17 cellular contexts compared by ENCODE assay signal in the genomic region with DNA sequence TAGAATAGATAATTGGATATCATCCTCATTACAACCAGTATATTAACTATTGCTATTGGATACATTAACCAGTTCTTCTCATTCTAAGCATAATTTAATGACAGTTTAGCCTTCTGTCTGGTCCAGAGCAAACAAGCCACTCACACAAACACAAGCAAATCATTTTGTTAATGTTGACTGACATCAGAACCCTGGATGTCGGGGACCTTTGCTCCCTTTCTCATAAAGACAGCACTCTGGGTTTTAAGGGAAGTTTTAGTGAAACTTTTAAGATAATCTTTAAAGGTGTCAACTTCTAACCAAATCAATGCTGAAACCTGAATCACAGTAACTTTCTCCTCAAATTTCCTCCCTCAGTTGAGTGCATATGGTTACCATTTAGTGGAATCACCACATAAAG.
DNase-seq lines count a peak whose midpoint lies in the region; ATAC-seq and TF ChIP-seq lines count a peak whose summit lies in the region.
"Had no signal": no experiment of that assay in that cellular context is flagged by ENCODE, and none has a peak within 500 bp of the region (broad histone marks: within the 10 kb centered on the region; RNA-seq: fewer than 3 reads in every experiment).

No MANE protein-coding gene starts in this region.

- no peak overlapping the region for H3K4me3 ChIP-seq in liver (ENCODE audit: low read depth in 1 of 3, low read length in 3 of 3)
- H3K4me3 ChIP-seq in mucosa of descending colon: no peak overlapping the region
- H3K4me3 ChIP-seq in PC-3 (ENCODE audit: low read length): no peak overlapping the region
- H3K4me3 ChIP-seq: A549; BLaER1 treated with 17β-estradiol and CSF1 and Interleukin-3, amounts not matched to agents 10 nM and 100 nM; GM12878 had no signal

- ATAC-seq in left lobe of liver (peak; percentile 75), mucosa of descending colon (peak; percentile 19), PC-3 (no peak), GM21447 (IDR thresholded peaks at IDR 0.05; ENCODE audit: unreplicated experiment) (no peak)
- ATAC-seq: A549; CD8-positive, alpha-beta T cell; GM12878 had no signal

- H4K20me1 ChIP-seq in PC-3 (ENCODE audit: low read length): 0 out of 2 replicates have a peak, but pooled peaks cover 3% of the 10 kb centered on the region
- H4K20me1 ChIP-seq: BLaER1 treated with 17β-estradiol and CSF1 and Interleukin-3, amounts not matched to agents 10 nM and 100 nM had no signal

- H3K27me3 ChIP-seq in liver (ENCODE audit: control insufficient read depth in 4 of 4, insufficient read depth in 4 of 4, low read length in 3 of 4) (no peaks in the 10 kb centered on the region), PC-3 (ENCODE audit: low read length) (no peaks in the 10 kb centered on the region)
- H3K27me3 ChIP-seq: BLaER1 treated with 17β-estradiol and CSF1 and Interleukin-3, amounts not matched to agents 10 nM and 100 nM had no signal

- POLR2A ChIA-PET in PC-3 (lab: Charles Lee; ENCODE audit: unreplicated experiment): no interaction called here

- H3K9ac ChIP-seq in liver (ENCODE audit: low read depth in 1 of 2, low read length in 2 of 2): no peak overlapping the region
- H3K9ac ChIP-seq in PC-3 (ENCODE audit: low read length): no peak overlapping the region
- H3K9ac ChIP-seq: BLaER1 treated with 17β-estradiol and CSF1 and Interleukin-3, amounts not matched to agents 10 nM and 100 nM had no signal

- no peak overlapping the region for H3K4me2 ChIP-seq in PC-3 (ENCODE audit: low read length)
- H3K4me2 ChIP-seq: A549; BLaER1 treated with 17β-estradiol and CSF1 and Interleukin-3, amounts not matched to agents 10 nM and 100 nM had no signal

- TF ChIP-seq CTCF in liver (IDR thresholded peaks at IDR 0.05; ENCODE audit: low read depth, low read length, missing input control) (no peak), mucosa of descending colon (IDR thresholded peaks at IDR 0.05) (no peak), PC-3 (conservative IDR thresholded peaks at IDR 0.05; ENCODE audit: low read depth, low read length) (no peak)

- TF ChIP-seq RAD21 in liver (IDR thresholded peaks at IDR 0.05): peak; percentile 22 to 28

- WGBS in liver: 36% methylated on average over 1 of the region's 1 CpG

- H3K27ac ChIP-seq in liver (ENCODE audit: low read depth in 1 of 2, low read length in 2 of 2) (no peak overlapping the region), PC-3 (ENCODE audit: low read length) (no peak overlapping the region)
- H3K27ac ChIP-seq: A549; BLaER1 treated with 17β-estradiol and CSF1 and Interleukin-3, amounts not matched to agents 10 nM and 100 nM; C4-2B had no signal

- H3K9me2 ChIP-seq in PC-3 (replicated peaks; ENCODE audit: low read length): no peaks in the 10 kb centered on the region

- H2AFZ ChIP-seq in PC-3 (ENCODE audit: low read length): no peak overlapping the region

- DNase-seq in left lobe of liver (ENCODE audit: low spot score): no peak
- DNase-seq in mucosa of descending colon: peak in 1 of 3 donors; percentile 14
- DNase-seq in 8988T: no peak
- no peak for DNase-seq in PC-3
- DNase-seq: AML-193; Caco-2; Calu3; CD4-positive, alpha-beta T cell; CD8-positive, alpha-beta T cell; DMS79 treated with DMSO at 0.1 percent for 48 hours; GDM1 had no signal

- CTCF ChIA-PET in PC-3 (lab: Charles Lee): no interaction called here

- intact Hi-C loops in mucosa of descending colon (cut with DNase I, micrococcal nuclease) (no loop called here), PC-3 (cut with micrococcal nuclease) (no loop called here)

- BruUV-seq in PC-3 (replicated peaks; lab: Mats Ljungman, UMichigan): no TSS peak

- peaks cover 33% of the 10 kb centered on the region for H3K79me2 ChIP-seq in PC-3 (ENCODE audit: low read length)

- no peaks in the 10 kb centered on the region for H3F3A ChIP-seq in PC-3 (ENCODE audit: low read length, unreplicated experiment)

- H3K4me1 ChIP-seq in liver (ENCODE audit: control insufficient read depth in 4 of 4, insufficient read depth in 4 of 4, low read length in 3 of 4): peaks cover 3 to 9% (median 7%) of the 10 kb centered on the region in 4 donors
- peaks cover 20% of the 10 kb centered on the region for H3K4me1 ChIP-seq in mucosa of descending colon (ENCODE audit: low read depth)
- H3K4me1 ChIP-seq in PC-3 (ENCODE audit: insufficient read depth, low read length): peaks cover 25% of the 10 kb centered on the region
- H3K4me1 ChIP-seq: A549; BLaER1 treated with 17β-estradiol and CSF1 and Interleukin-3, amounts not matched to agents 10 nM and 100 nM; Caco-2 had no signal

- H3K36me3 ChIP-seq in liver (ENCODE audit: control insufficient read depth in 4 of 4, insufficient read depth in 3 of 4, low read depth in 1 of 4, low read length in 3 of 4) (no peaks in the 10 kb centered on the region), mucosa of descending colon (ENCODE audit: low read depth) (no peaks in the 10 kb centered on the region), PC-3 (ENCODE audit: low read depth, low read length) (no peaks in the 10 kb centered on the region)
- H3K36me3 ChIP-seq: BLaER1 treated with 17β-estradiol and CSF1 and Interleukin-3, amounts not matched to agents 10 nM and 100 nM had no signal

- no peaks in the 10 kb centered on the region for H3K9me3 ChIP-seq in liver (ENCODE audit: control insufficient read depth in 4 of 4, low read length in 3 of 4)
- no peaks in the 10 kb centered on the region for H3K9me3 ChIP-seq in mucosa of descending colon
- H3K9me3 ChIP-seq in PC-3 (ENCODE audit: low read length): no peaks in the 10 kb centered on the region
- H3K9me3 ChIP-seq: A549; BLaER1 treated with 17β-estradiol and CSF1 and Interleukin-3, amounts not matched to agents 10 nM and 100 nM; Caco-2 had no signal

TF ChIP-seq in liver, 16 proteins besides CTCF, POLR2A, EP300 and RAD21:
- peak; percentile 25 for TF ChIP-seq SP1 (IDR thresholded peaks at IDR 0.05)
- no peak for TF ChIP-seq GABPA (IDR thresholded peaks at IDR 0.05 in 1 of 2, conservative IDR thresholded peaks at IDR 0.05 in 1 of 2)
- no peak for TF ChIP-seq FOXA1 (IDR thresholded peaks at IDR 0.05)
- TF ChIP-seq EGR1 (IDR thresholded peaks at IDR 0.05; ENCODE audit: low read depth in 2 of 2): no peak
- TF ChIP-seq TAF1 (conservative IDR thresholded peaks at IDR 0.05): no peak
- TF ChIP-seq, protein P1, sequence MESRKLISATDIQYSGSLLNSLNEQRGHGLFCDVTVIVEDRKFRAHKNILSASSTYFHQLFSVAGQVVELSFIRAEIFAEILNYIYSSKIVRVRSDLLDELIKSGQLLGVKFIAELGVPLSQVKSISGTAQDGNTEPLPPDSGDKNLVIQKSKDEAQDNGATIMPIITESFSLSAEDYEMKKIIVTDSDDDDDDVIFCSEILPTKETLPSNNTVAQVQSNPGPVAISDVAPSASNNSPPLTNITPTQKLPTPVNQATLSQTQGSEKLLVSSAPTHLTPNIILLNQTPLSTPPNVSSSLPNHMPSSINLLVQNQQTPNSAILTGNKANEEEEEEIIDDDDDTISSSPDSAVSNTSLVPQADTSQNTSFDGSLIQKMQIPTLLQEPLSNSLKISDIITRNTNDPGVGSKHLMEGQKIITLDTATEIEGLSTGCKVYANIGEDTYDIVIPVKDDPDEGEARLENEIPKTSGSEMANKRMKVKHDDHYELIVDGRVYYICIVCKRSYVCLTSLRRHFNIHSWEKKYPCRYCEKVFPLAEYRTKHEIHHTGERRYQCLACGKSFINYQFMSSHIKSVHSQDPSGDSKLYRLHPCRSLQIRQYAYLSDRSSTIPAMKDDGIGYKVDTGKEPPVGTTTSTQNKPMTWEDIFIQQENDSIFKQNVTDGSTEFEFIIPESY (IDR thresholded peaks at IDR 0.05): no peak
- TF ChIP-seq, protein P2, sequence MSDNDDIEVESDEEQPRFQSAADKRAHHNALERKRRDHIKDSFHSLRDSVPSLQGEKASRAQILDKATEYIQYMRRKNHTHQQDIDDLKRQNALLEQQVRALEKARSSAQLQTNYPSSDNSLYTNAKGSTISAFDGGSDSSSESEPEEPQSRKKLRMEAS (IDR thresholded peaks at IDR 0.05): no peak
- peak; percentile 53 for TF ChIP-seq REST (IDR thresholded peaks at IDR 0.05)
- TF ChIP-seq RXRA (IDR thresholded peaks at IDR 0.05): peak in 1 of 2 donors; percentile 23
- TF ChIP-seq YY1 (IDR thresholded peaks at IDR 0.05): peak; percentile 28
- TF ChIP-seq HNF4G (IDR thresholded peaks at IDR 0.05): no peak
- TF ChIP-seq NR2F2 (IDR thresholded peaks at IDR 0.05): no peak
- no peak for TF ChIP-seq JUND (IDR thresholded peaks at IDR 0.05)
- TF ChIP-seq FOXA2 (IDR thresholded peaks at IDR 0.05): no peak
- peak; percentile 64 to 67 for TF ChIP-seq HNF4A (conservative IDR thresholded peaks at IDR 0.05)
- TF ChIP-seq, protein P3, sequence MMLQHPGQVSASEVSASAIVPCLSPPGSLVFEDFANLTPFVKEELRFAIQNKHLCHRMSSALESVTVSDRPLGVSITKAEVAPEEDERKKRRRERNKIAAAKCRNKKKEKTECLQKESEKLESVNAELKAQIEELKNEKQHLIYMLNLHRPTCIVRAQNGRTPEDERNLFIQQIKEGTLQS (IDR thresholded peaks at IDR 0.05): no peak

Comparison
In these comparisons a context has a peak if more than half of its experiments do, and no peak if none do; other contexts are left out.
1. ATAC-seq: peak in left lobe of liver (single experiment) and mucosa of descending colon (single experiment); none in PC-3 (single experiment) and GM21447 (single experiment).